Comparison of ENCODE assay signal across 9 cellular contexts in the genomic region with DNA sequence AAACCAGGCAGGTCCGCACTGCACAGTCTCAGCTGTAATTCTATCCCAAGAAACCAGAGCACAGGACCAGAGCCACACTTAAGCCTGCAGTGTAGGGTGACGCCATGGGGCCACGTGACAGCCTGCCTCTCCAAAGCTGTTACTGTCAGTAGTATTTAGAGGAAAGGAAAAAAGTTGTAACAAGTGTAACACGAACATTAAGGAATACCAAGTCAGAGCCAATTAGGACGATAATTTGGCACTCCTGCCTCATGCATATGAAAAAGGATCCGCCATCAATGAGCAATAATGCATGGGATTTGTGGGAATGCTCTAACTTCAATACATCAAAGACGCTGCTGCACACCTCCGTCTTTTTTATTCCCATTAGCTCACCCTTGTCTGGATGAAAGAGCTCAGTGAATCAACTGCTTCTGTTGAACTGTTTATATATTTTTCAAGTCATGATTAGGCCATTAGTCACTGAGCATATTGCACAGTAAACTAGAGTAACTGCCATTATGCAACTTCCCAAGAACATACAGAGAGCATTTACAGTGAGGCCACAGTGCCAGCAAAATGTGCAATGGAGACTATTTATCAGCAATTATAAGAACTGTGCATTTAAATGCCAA.
DNase-seq lines count a peak whose midpoint lies in the region; ATAC-seq and TF ChIP-seq lines count a peak whose summit lies in the region.
"Had no signal": no experiment of that assay in that cellular context is flagged by ENCODE, and none has a peak within 500 bp of the region (broad histone marks: within the 10 kb centered on the region; RNA-seq: fewer than 3 reads in every experiment).

No MANE protein-coding gene starts in this region.

- no peaks in the 10 kb centered on the region for H3K27me3 ChIP-seq in foreskin keratinocyte
- H3K27me3 ChIP-seq in thoracic aorta (replicated peaks; ENCODE audit: insufficient read depth): no peaks in the 10 kb centered on the region

- no peaks in the 10 kb centered on the region for H3K36me3 ChIP-seq in thoracic aorta

- H3K27ac Mint-ChIP-seq in activated T-cell treated with anti-CD3 and anti-CD28 coated beads, Interleukin-2, amount 50 U/mL, for 72 hours: peak overlapping the region; percentile 33

- H3K27ac ChIP-seq in foreskin keratinocyte (peak overlapping the region; percentile 59), thoracic aorta (no peak overlapping the region)

- no peak for ATAC-seq in activated T-cell treated with anti-CD3 and anti-CD28 coated beads, Interleukin-2, amount 50 U/mL, for 72 hours (replicated peaks in 1 of 2)
- peak; percentile 89 for ATAC-seq in foreskin keratinocyte
- peak; percentile 16 for ATAC-seq in thoracic aorta (ENCODE audit: insufficient number of reproducible peaks, low FRiP score, low read depth)
- no peak for ATAC-seq in HG03521 (IDR thresholded peaks at IDR 0.05; ENCODE audit: unreplicated experiment)
- ATAC-seq in sciatic nerve: no peak

- peaks cover 9 to 12% of the 10 kb centered on the region in 2 donors for H3K36me3 Mint-ChIP-seq in activated T-cell treated with anti-CD3 and anti-CD28 coated beads, Interleukin-2, amount 50 U/mL, for 72 hours (ENCODE audit: insufficient read depth in 2 of 2)

- intact Hi-C loops in sciatic nerve (cut with DNase I): no loop called here

- peak overlapping the region in 1 of 2 donors; percentile 31 for H3K4me3 Mint-ChIP-seq in activated T-cell treated with anti-CD3 and anti-CD28 coated beads, Interleukin-2, amount 50 U/mL, for 72 hours

- H3K27me3 Mint-ChIP-seq in activated T-cell treated with anti-CD3 and anti-CD28 coated beads, Interleukin-2, amount 50 U/mL, for 72 hours (ENCODE audit: low read depth): no peaks in the 10 kb centered on the region

- no peak overlapping the region for H3K4me3 ChIP-seq in thoracic aorta

- no peaks in the 10 kb centered on the region for H3K9me3 ChIP-seq in thoracic aorta

- H3K4me1 Mint-ChIP-seq in activated T-cell treated with anti-CD3 and anti-CD28 coated beads, Interleukin-2, amount 50 U/mL, for 72 hours (ENCODE audit: low read depth): peaks cover 92% of the 10 kb centered on the region

- no peak for DNase-seq in activated T-cell treated with anti-CD3 and anti-CD28 coated beads, Interleukin-2, amount 50 U/mL, for 72 hours
- DNase-seq in activated T-cell treated with anti-CD3 and anti-CD28 coated beads for 4 hours: no peak
- peak; percentile 48 for DNase-seq in SK-N-DZ (ENCODE audit: low spot score)
- DNase-seq in foreskin keratinocyte: peak; percentile 93 to 96
- no peak for DNase-seq in thoracic aorta (ENCODE audit: low spot score)
- no peak for DNase-seq in activated CD4-positive, alpha-beta T cell treated with anti-CD3 and anti-CD28 coated beads, Interleukin-2, amount 50 U/mL, for 48 hours
- DNase-seq in sciatic nerve (ENCODE audit: low spot score): no peak
- DNase-seq: C1 segment of cervical spinal cord had no signal

- TF ChIP-seq CTCF in foreskin keratinocyte (conservative IDR thresholded peaks at IDR 0.05) (no peak), thoracic aorta (IDR thresholded peaks at IDR 0.05) (no peak)

- H3K4me1 ChIP-seq in foreskin keratinocyte: peaks cover 40% of the 10 kb centered on the region
- peaks cover 22 to 48% of the 10 kb centered on the region in 2 donors for H3K4me1 ChIP-seq in thoracic aorta (ENCODE audit: control insufficient read depth in 1 of 2, low read depth in 2 of 2)

- peaks cover 0 to 1% of the 10 kb centered on the region in 2 donors for H3K9me3 Mint-ChIP-seq in activated T-cell treated with anti-CD3 and anti-CD28 coated beads, Interleukin-2, amount 50 U/mL, for 72 hours

Comparison
In these comparisons a context has a peak if more than half of its experiments do, and no peak if none do; other contexts are left out.
1. ATAC-seq: peak in foreskin keratinocyte (single experiment) and thoracic aorta (single experiment); none in activated T-cell treated with anti-CD3 and anti-CD28 coated beads, Interleukin-2, amount 50 U/mL, for 72 hours (0 of 2), HG03521 (single experiment) and sciatic nerve (single experiment).
2. DNase-seq: peak in SK-N-DZ (single experiment) and foreskin keratinocyte (2 of 2); none in activated T-cell treated with anti-CD3 and anti-CD28 coated beads, Interleukin-2, amount 50 U/mL, for 72 hours (0 of 2), activated T-cell treated with anti-CD3 and anti-CD28 coated beads for 4 hours (single experiment), thoracic aorta (single experiment), activated CD4-positive, alpha-beta T cell treated with anti-CD3 and anti-CD28 coated beads, Interleukin-2, amount 50 U/mL, for 48 hours (0 of 2) and sciatic nerve (single experiment).